ENCODE assay signal across 8 cellular contexts in genomic region chr12:569091-569676, GRCh38.
DNase-seq lines count a peak whose midpoint lies in the region; TF ChIP-seq lines count a peak whose summit lies in the region.

No MANE protein-coding gene starts in this region.

- H3K27me3 ChIP-seq in hepatocyte (no peaks in the 10 kb centered on the region), spleen (replicated peaks in 1 of 7) (no peaks in the 10 kb centered on the region)

- no peaks in the 10 kb centered on the region for H4K20me1 ChIP-seq in hepatocyte (ENCODE audit: insufficient read depth, poor library complexity, severe bottlenecking)

- no peaks in the 10 kb centered on the region for H3K9me3 Mint-ChIP-seq in T-helper 2 cell treated with Interferon-gamma antibody and Interleukin-4, amounts not matched to agents 5 μg/mL and 100 μg/mL, for 36 hours

- H3K4me3 Mint-ChIP-seq in T-helper 2 cell treated with Interferon-gamma antibody and Interleukin-4, amounts not matched to agents 5 μg/mL and 100 μg/mL, for 36 hours, result peak overlapping the region; percentile 85

- H3K9me3 ChIP-seq in hepatocyte (ENCODE audit: low read depth), result no peaks in the 10 kb centered on the region
- no peaks in the 10 kb centered on the region for H3K9me3 ChIP-seq in spleen

- H3K4me3 ChIP-seq in hepatocyte (no peak overlapping the region), spleen (peak overlapping the region in 3 of 8 donors; percentile 48 to 75 (median 60))

- no peaks in the 10 kb centered on the region for H3K36me3 ChIP-seq in hepatocyte (replicated peaks; ENCODE audit: insufficient read depth, low read depth)
- peaks cover 0 to 14% (median 0%) of the 10 kb centered on the region in 6 donors for H3K36me3 ChIP-seq in spleen

- TF ChIP-seq POLR2A in spleen (IDR thresholded peaks at IDR 0.05), result no peak

- H3K27ac ChIP-seq in VCaP, result peak overlapping the region; percentile 53; the same call in 1 of the 2 replicates
- H3K27ac ChIP-seq in hepatocyte, result no peak overlapping the region
- H3K27ac ChIP-seq in spleen, result peak overlapping the region in 2 of 8 donors; percentile 82

- intact Hi-C loops in spleen (cut with DNase I; ENCODE audit: low total_unique reads), result loop anchor here (5.0 kb wide), 1 partner anchor 378 kb away; the partner anchor contains the start of gene RAD52

- peaks cover 26% of the 10 kb centered on the region for H3K4me1 ChIP-seq in hepatocyte (ENCODE audit: insufficient read depth)
- peaks cover 3 to 50% (median 21%) of the 10 kb centered on the region in 6 donors for H3K4me1 ChIP-seq in spleen

- peak overlapping the region; percentile 95 for H3K4me2 ChIP-seq in hepatocyte

- no peak for DNase-seq in T-helper 2 cell treated with Interferon-gamma antibody and Interleukin-4, amounts not matched to agents 5 μg/mL and 100 μg/mL, for 36 hours (ENCODE audit: low spot score)
- no peak for DNase-seq in T-helper 2 cell
- DNase-seq in hepatocyte (ENCODE audit: low spot score), result no peak
- peak; percentile 74 for DNase-seq in spleen
- no peak for DNase-seq in NCI-H146 (lab: John Stamatoyannopoulos, UW)
- no peak for DNase-seq in D341Med (ENCODE audit: low spot score)
- no peak for DNase-seq in MV-4-11 (lab: John Stamatoyannopoulos, UW)

- H3K4me1 Mint-ChIP-seq in T-helper 2 cell treated with Interferon-gamma antibody and Interleukin-4, amounts not matched to agents 5 μg/mL and 100 μg/mL, for 36 hours (ENCODE audit: low read depth), result peaks cover 41% of the 10 kb centered on the region

- peaks cover 13% of the 10 kb centered on the region for H3K36me3 Mint-ChIP-seq in T-helper 2 cell treated with Interferon-gamma antibody and Interleukin-4, amounts not matched to agents 5 μg/mL and 100 μg/mL, for 36 hours (ENCODE audit: low read depth)

- H3K27me3 Mint-ChIP-seq in T-helper 2 cell treated with Interferon-gamma antibody and Interleukin-4, amounts not matched to agents 5 μg/mL and 100 μg/mL, for 36 hours (ENCODE audit: low read depth), result no peaks in the 10 kb centered on the region

- TF ChIP-seq CTCF in VCaP (conservative IDR thresholded peaks at IDR 0.05) (no peak), hepatocyte (IDR thresholded peaks at IDR 0.05; ENCODE audit: poor library complexity) (no peak), spleen (IDR thresholded peaks at IDR 0.05 in 8 of 11, conservative IDR thresholded peaks at IDR 0.05 in 3 of 11) (no peak)

- H2AFZ ChIP-seq in hepatocyte, result peak overlapping the region; percentile 76

- no peaks in the 10 kb centered on the region for H3K79me2 ChIP-seq in hepatocyte

- 87% methylated on average over 6 of the region's 6 CpGs for WGBS in hepatocyte (ENCODE audit: low lambda C conversion rate, missing lambda C conversion rate)
- WGBS in spleen, 5 donors, result 82 to 94% (median 85%) methylated on average over 6 of the region's 6 CpGs

- H3K27ac Mint-ChIP-seq in T-helper 2 cell treated with Interferon-gamma antibody and Interleukin-4, amounts not matched to agents 5 μg/mL and 100 μg/mL, for 36 hours, result no peak overlapping the region

- H3K9me2 ChIP-seq in hepatocyte (replicated peaks; ENCODE audit: insufficient read depth), result no peaks in the 10 kb centered on the region
